In genomic region chr1:22447581-22448215, GRCh38 we compare ENCODE assay signal across 11 cellular contexts. TPM values are rescaled to one million over a fixed set of nuclear protein-coding genes. Genes with fewer than 3 reads are reported as not detected.
DNase-seq lines count a peak whose midpoint lies in the region; ATAC-seq and TF ChIP-seq lines count a peak whose summit lies in the region.
"Had no signal": no experiment of that assay in that cellular context is flagged by ENCODE, and none has a peak within 500 bp of the region (broad histone marks: within the 10 kb centered on the region; RNA-seq: fewer than 3 reads in every experiment).

No MANE protein-coding gene starts in this region.

- WGBS in liver: 78% methylated on average over 6 of the region's 6 CpGs

- peak overlapping the region; percentile 83 for H2AFZ ChIP-seq in ACC112 (ENCODE audit: low read length, unreplicated experiment)

- peaks cover 3% of the 10 kb centered on the region for H3K79me2 ChIP-seq in ACC112 (ENCODE audit: control insufficient read depth, insufficient read depth, low read length, unreplicated experiment)

- H3K4me1 ChIP-seq in ACC112 (ENCODE audit: control insufficient read depth, insufficient read depth, low read length, unreplicated experiment) (peaks cover 15% of the 10 kb centered on the region), liver (ENCODE audit: control insufficient read depth in 4 of 4, insufficient read depth in 4 of 4, low read length in 3 of 4) (peaks cover 0 to 4% (median 3%) of the 10 kb centered on the region in 4 donors), left lung (peaks cover 0 to 9% of the 10 kb centered on the region in 2 donors)

- TF ChIP-seq RAD21 in liver (IDR thresholded peaks at IDR 0.05): no peak

- intact Hi-C loops in left lung (cut with DNase I): no loop called here

- DNase-seq in HT1080 (ENCODE audit: low read depth) (peak; percentile 74), choroid plexus epithelial cell (ENCODE audit: low read depth) (peak; percentile 74), left lung (no peak), NCI-H1436 (lab: John Stamatoyannopoulos, UW) (no peak)
- DNase-seq: CD4-positive, CD25-positive, alpha-beta regulatory T cell; KG1; OCI-M1 had no signal

- no peak for TF ChIP-seq CTCF in choroid plexus epithelial cell (conservative IDR thresholded peaks at IDR 0.05; ENCODE audit: low read depth, low read length)
- TF ChIP-seq CTCF in liver (IDR thresholded peaks at IDR 0.05; ENCODE audit: low read depth, low read length, missing input control): no peak
- TF ChIP-seq CTCF in left lung (IDR thresholded peaks at IDR 0.05): no peak

- no peaks in the 10 kb centered on the region for H3K36me3 ChIP-seq in ACC112 (ENCODE audit: insufficient read depth, low read length)
- no peaks in the 10 kb centered on the region for H3K36me3 ChIP-seq in liver (ENCODE audit: control insufficient read depth in 4 of 4, insufficient read depth in 3 of 4, low read depth in 1 of 4, low read length in 3 of 4)
- H3K36me3 ChIP-seq in left lung: no peaks in the 10 kb centered on the region

- H3K27ac ChIP-seq in ACC112 (ENCODE audit: low read depth, low read length): peak overlapping the region; percentile 7; the same call in 1 of the 2 replicates
- no peak overlapping the region for H3K27ac ChIP-seq in liver (ENCODE audit: low read depth in 1 of 2, low read length in 2 of 2)
- H3K27ac ChIP-seq in left lung: no peak overlapping the region

- H3K4me3 ChIP-seq in ACC112 (ENCODE audit: low read depth, low read length): 0 out of 2 replicates have a peak overlapping the region, but pooled peaks have one; percentile 10
- H3K4me3 ChIP-seq in choroid plexus epithelial cell (ENCODE audit: low read depth, low read length): no peak overlapping the region
- no peak overlapping the region for H3K4me3 ChIP-seq in liver (ENCODE audit: low read depth in 1 of 3, low read length in 3 of 3)
- H3K4me3 ChIP-seq in left lung: no peak overlapping the region

- H3K9me3 ChIP-seq in liver (ENCODE audit: control insufficient read depth in 4 of 4, low read length in 3 of 4): no peaks in the 10 kb centered on the region
- no peaks in the 10 kb centered on the region for H3K9me3 ChIP-seq in left lung

- H3K9ac ChIP-seq in liver (ENCODE audit: low read depth in 1 of 2, low read length in 2 of 2): no peak overlapping the region

- ATAC-seq in GM18517 (IDR thresholded peaks at IDR 0.05; ENCODE audit: unreplicated experiment) (no peak), left lung (no peak), HG03097 (IDR thresholded peaks at IDR 0.05; ENCODE audit: low FRiP score, unreplicated experiment) (no peak)

- H3K27me3 ChIP-seq in ACC112 (ENCODE audit: insufficient read depth, low read length): no peaks in the 10 kb centered on the region
- no peaks in the 10 kb centered on the region for H3K27me3 ChIP-seq in liver (ENCODE audit: control insufficient read depth in 4 of 4, insufficient read depth in 4 of 4, low read length in 3 of 4)
- H3K27me3 ChIP-seq in left lung: no peaks in the 10 kb centered on the region

TF ChIP-seq in liver, 16 proteins besides CTCF, POLR2A, EP300 and RAD21:
- TF ChIP-seq NR2F2 (IDR thresholded peaks at IDR 0.05) (peak; percentile 35), HNF4G (IDR thresholded peaks at IDR 0.05) (no peak), EGR1 (IDR thresholded peaks at IDR 0.05; ENCODE audit: low read depth in 2 of 2) (no peak), HNF4A (conservative IDR thresholded peaks at IDR 0.05) (no peak)

RNA-seq across cellular contexts. Expression of gene ZBTB40, which starts 4.0 kb away (rescaled TPM):
- 12.7 and 13.0 TPM in 2 replicates for total RNA-seq in HT1080 (2014; rRNA removed; shearing (Covaris generic))
- 4.8 and 5.7 TPM in 2 replicates for polyA plus RNA-seq in HT1080 (2015; cell fraction: cytosol; rRNA removed)
- 32.2 and 34.1 TPM in 2 replicates for polyA plus RNA-seq in HT1080 (2015; cell fraction: nucleus; rRNA removed)
- total RNA-seq in liver (10 to 100 TPM in 1 of 2 donors, 1 to 10 TPM in 1; 7.1 to 11.2 TPM), left lung (10 to 100 TPM; 19.6 to 20.6 TPM)
- polyA plus RNA-seq in liver: 1 to 10 TPM; 2.1 to 2.2 TPM

Comparison
In these comparisons a context has a peak if more than half of its experiments do, and no peak if none do; other contexts are left out.
1. DNase-seq: peak in HT1080 (single experiment) and choroid plexus epithelial cell (single experiment); none in left lung (0 of 2) and NCI-H1436 (single experiment).